ENCODE assay signal across 1 cellular context in the genomic region with DNA sequence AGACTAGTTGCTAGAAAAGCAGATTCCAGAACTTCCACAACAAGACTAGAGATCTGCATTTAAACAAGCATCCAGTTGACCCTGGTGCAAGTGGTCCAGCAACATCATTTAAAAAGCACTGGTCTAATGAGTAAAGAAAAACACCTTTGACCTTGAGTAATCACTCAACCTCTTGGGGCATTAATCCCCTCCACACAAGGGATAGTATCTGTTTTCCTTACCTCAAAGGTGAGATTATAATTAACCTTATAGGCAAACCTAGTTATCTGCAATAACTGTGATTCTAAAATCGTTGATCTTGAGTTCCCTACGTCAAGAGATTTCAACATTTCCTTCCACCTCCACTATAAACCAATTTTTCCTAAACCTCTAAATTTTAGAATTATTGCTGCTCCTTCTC.
TF ChIP-seq lines count a peak whose summit lies in the region.

No MANE protein-coding gene starts in this region.

TF ChIP-seq in H1, 55 proteins besides CTCF, POLR2A, EP300 and RAD21 (continued from another document):
- TF ChIP-seq TCF12 (IDR thresholded peaks at IDR 0.05; ENCODE audit: low read depth, low read length) = no peak
